ENCODE assay signal across 22 cellular contexts in genomic region chr16:68296693-68297092, GRCh38. TPM values are rescaled to one million over a fixed set of nuclear protein-coding genes. Genes with fewer than 3 reads are reported as not detected.
DNase-seq lines count a peak whose midpoint lies in the region; ATAC-seq and TF ChIP-seq lines count a peak whose summit lies in the region.
"Had no signal": no experiment of that assay in that cellular context is flagged by ENCODE, and none has a peak within 500 bp of the region (broad histone marks: within the 10 kb centered on the region; RNA-seq: fewer than 3 reads in every experiment).

No MANE protein-coding gene starts in this region.

- H3K4me3 ChIP-seq in Karpas-422 (ENCODE audit: low read length) (no peak overlapping the region), adrenal gland (no peak overlapping the region), gastrocnemius medialis (no peak overlapping the region)
- H3K4me3 ChIP-seq: ascending aorta, esophagus squamous epithelium, mucosa of descending colon, thoracic aorta had no signal

- H3K4me1 Mint-ChIP-seq in activated CD4-positive, alpha-beta memory T cell treated with anti-CD3 and anti-CD28 coated beads for 36 hours (ENCODE audit: low read depth): peaks cover 28% of the 10 kb centered on the region
- peaks cover 21% of the 10 kb centered on the region for H3K4me1 Mint-ChIP-seq in activated CD4-positive, alpha-beta memory T cell treated with anti-CD3 and anti-CD28 coated beads, Interleukin-2, amount 10 ng/mL, durations not matched to agents 7 days and 5 days

- in situ Hi-C loops in gastrocnemius medialis (cut with MboI; ENCODE audit: low sequenced_read_pairs in 4 of 4): no loop called here

- H3K27me3 ChIP-seq in Karpas-422 (ENCODE audit: low read length): no peaks in the 10 kb centered on the region
- H3K27me3 ChIP-seq in adrenal gland: no peaks in the 10 kb centered on the region
- H3K27me3 ChIP-seq in gastrocnemius medialis: no peaks in the 10 kb centered on the region
- H3K27me3 ChIP-seq: ascending aorta, esophagus squamous epithelium had no signal

- no peak overlapping the region for H3K9ac ChIP-seq in Karpas-422 (ENCODE audit: low read length)
- H3K9ac ChIP-seq: parathyroid adenoma, SK-N-SH had no signal

- no peaks in the 10 kb centered on the region for H3K9me2 ChIP-seq in Karpas-422 (replicated peaks; ENCODE audit: insufficient read depth, low read length)
- H3K9me2 ChIP-seq: SK-N-SH had no signal

- no peaks in the 10 kb centered on the region for H3K9me3 Mint-ChIP-seq in activated CD4-positive, alpha-beta memory T cell treated with anti-CD3 and anti-CD28 coated beads for 36 hours
- no peaks in the 10 kb centered on the region for H3K9me3 Mint-ChIP-seq in activated CD4-positive, alpha-beta memory T cell treated with anti-CD3 and anti-CD28 coated beads, Interleukin-2, amount 10 ng/mL, durations not matched to agents 7 days and 5 days

- H3K27me3 Mint-ChIP-seq in activated CD4-positive, alpha-beta memory T cell treated with anti-CD3 and anti-CD28 coated beads for 36 hours: no peaks in the 10 kb centered on the region
- no peaks in the 10 kb centered on the region for H3K27me3 Mint-ChIP-seq in activated CD4-positive, alpha-beta memory T cell treated with anti-CD3 and anti-CD28 coated beads, Interleukin-2, amount 10 ng/mL, durations not matched to agents 7 days and 5 days

- no peak overlapping the region for H2AFZ ChIP-seq in Karpas-422 (ENCODE audit: low read length)
- H2AFZ ChIP-seq: parathyroid adenoma had no signal

- H3K36me3 Mint-ChIP-seq in activated CD4-positive, alpha-beta memory T cell treated with anti-CD3 and anti-CD28 coated beads for 36 hours: peaks cover 56% of the 10 kb centered on the region
- peaks cover 78% of the 10 kb centered on the region for H3K36me3 Mint-ChIP-seq in activated CD4-positive, alpha-beta memory T cell treated with anti-CD3 and anti-CD28 coated beads, Interleukin-2, amount 10 ng/mL, durations not matched to agents 7 days and 5 days (ENCODE audit: low read depth)

- H4K20me1 ChIP-seq in Karpas-422 (ENCODE audit: insufficient read depth, low read depth, low read length): 0 out of 2 replicates have a peak, but pooled peaks cover 5% of the 10 kb centered on the region

- DNase-seq in activated CD4-positive, alpha-beta memory T cell treated with anti-CD3 and anti-CD28 coated beads for 36 hours: peak; percentile 0
- DNase-seq in activated CD4-positive, alpha-beta memory T cell treated with anti-CD3 and anti-CD28 coated beads, Interleukin-2, amount 10 ng/mL, durations not matched to agents 7 days and 5 days: no peak
- no peak for DNase-seq in Karpas-422
- peak in 2 of 7 donors; percentile 24 to 31 for DNase-seq in adrenal gland
- DNase-seq in gastrocnemius medialis: peak in 1 of 2 donors; percentile 17
- no peak for DNase-seq in foreskin melanocyte
- DNase-seq in globus pallidus (ENCODE audit: low spot score): no peak
- DNase-seq in DMS 273 (lab: John Stamatoyannopoulos, UW; ENCODE audit: unreplicated experiment): no peak
- DNase-seq: ACHN; activated CD8-positive, alpha-beta memory T cell treated with anti-CD3 and anti-CD28 coated beads, Interleukin-2, amount 50 U/mL, for 48 hours; cortex of kidney; esophagus squamous epithelium; hippocampal formation; Kasumi-1; mucosa of descending colon; NCI-H1694 treated with DMSO at 0.1 percent for 48 hours; OCI-M1; SK-N-SH; WERI-Rb-1 had no signal

- WGBS in adrenal gland, 4 donors: 72 to 82% (median 78%) methylated on average over 6 of the region's 6 CpGs

- peak overlapping the region; percentile 3 for H3K27ac Mint-ChIP-seq in activated CD4-positive, alpha-beta memory T cell treated with anti-CD3 and anti-CD28 coated beads for 36 hours
- H3K27ac Mint-ChIP-seq in activated CD4-positive, alpha-beta memory T cell treated with anti-CD3 and anti-CD28 coated beads, Interleukin-2, amount 10 ng/mL, durations not matched to agents 7 days and 5 days: no peak overlapping the region

- H3K4me1 ChIP-seq in Karpas-422 (ENCODE audit: low read length): peaks cover 14% of the 10 kb centered on the region
- H3K4me1 ChIP-seq in adrenal gland (replicated peaks in 1 of 2): peaks cover 26 to 39% of the 10 kb centered on the region in 2 donors
- H3K4me1 ChIP-seq in gastrocnemius medialis: peaks cover 28 to 35% of the 10 kb centered on the region in 2 donors
- H3K4me1 ChIP-seq: ascending aorta had no signal

- TF ChIP-seq CTCF in adrenal gland (IDR thresholded peaks at IDR 0.05) (no peak), gastrocnemius medialis (IDR thresholded peaks at IDR 0.05 in 4 of 5, conservative IDR thresholded peaks at IDR 0.05 in 1 of 5) (no peak)

- CTCF ChIA-PET in activated CD4-positive, alpha-beta memory T cell treated with anti-CD3 and anti-CD28 coated beads for 36 hours (lab: Charles Lee): interaction anchor here (0.7 to 15.3 kb wide), 3 partner anchors 9 to 34 kb away, joined by 3 to 237 read pairs (median 3); partner anchors contain the start of gene SLC7A6
- CTCF ChIA-PET in activated CD4-positive, alpha-beta memory T cell treated with anti-CD3 and anti-CD28 coated beads, Interleukin-2, amount 10 ng/mL, durations not matched to agents 7 days and 5 days (lab: Charles Lee): interaction anchor here (1.0 to 15.3 kb wide), 2 partner anchors 32 to 35 kb away, joined by 4 to 243 read pairs; partner anchors contain the start of gene SLC7A6

- intact Hi-C loops in activated CD4-positive, alpha-beta memory T cell treated with anti-CD3 and anti-CD28 coated beads for 36 hours (cut with micrococcal nuclease): no loop called here
- intact Hi-C loops in adrenal gland (cut with DNase I): no loop called here
- intact Hi-C loops in gastrocnemius medialis (cut with DNase I; ENCODE audit: low total_unique reads): no loop called here

- H3K79me2 ChIP-seq in Karpas-422 (ENCODE audit: low read length): peaks cover 30% of the 10 kb centered on the region
- H3K79me2 ChIP-seq: parathyroid adenoma had no signal

- ATAC-seq in gastrocnemius medialis: no peak
- ATAC-seq: mucosa of descending colon had no signal

- no peak overlapping the region for H3K4me3 Mint-ChIP-seq in activated CD4-positive, alpha-beta memory T cell treated with anti-CD3 and anti-CD28 coated beads for 36 hours
- H3K4me3 Mint-ChIP-seq in activated CD4-positive, alpha-beta memory T cell treated with anti-CD3 and anti-CD28 coated beads, Interleukin-2, amount 10 ng/mL, durations not matched to agents 7 days and 5 days: no peak overlapping the region

- TF ChIP-seq POLR2A in adrenal gland (IDR thresholded peaks at IDR 0.05): no peak
- TF ChIP-seq POLR2A in gastrocnemius medialis (IDR thresholded peaks at IDR 0.05): no peak

- peaks cover 56% of the 10 kb centered on the region for H3K36me3 ChIP-seq in Karpas-422 (ENCODE audit: insufficient read depth, low read length)
- peaks cover 0 to 82% of the 10 kb centered on the region in 2 donors for H3K36me3 ChIP-seq in adrenal gland (replicated peaks in 1 of 2)
- peaks cover 0 to 100% of the 10 kb centered on the region in 2 donors for H3K36me3 ChIP-seq in gastrocnemius medialis

- H3K9me3 ChIP-seq in Karpas-422 (ENCODE audit: low read length) (no peaks in the 10 kb centered on the region), adrenal gland (replicated peaks in 1 of 3) (no peaks in the 10 kb centered on the region), gastrocnemius medialis (no peaks in the 10 kb centered on the region)
- H3K9me3 ChIP-seq: ascending aorta, esophagus squamous epithelium, mucosa of descending colon, SK-N-SH, thoracic aorta had no signal

- POLR2A ChIA-PET in activated CD4-positive, alpha-beta memory T cell treated with anti-CD3 and anti-CD28 coated beads for 36 hours (lab: Charles Lee): interaction anchor here (1.4 kb wide), 1 partner anchor 13 kb away, joined by 4 read pairs; no protein-coding TSS in a partner anchor
- POLR2A ChIA-PET in activated CD4-positive, alpha-beta memory T cell treated with anti-CD3 and anti-CD28 coated beads, Interleukin-2, amount 10 ng/mL, durations not matched to agents 7 days and 5 days (lab: Charles Lee): interaction anchor here (1.3 to 9.4 kb wide), 4 partner anchors 9 to 59 kb away, joined by 3 to 85 read pairs (median 24); partner anchors contain the start of genes PRMT7 and SLC7A6OS

- H3K27ac ChIP-seq in Karpas-422 (ENCODE audit: low read length): peak overlapping the region; percentile 14; the same call in 1 of the 2 replicates
- peak overlapping the region in 3 of 5 donors; percentile 21 to 85 (median 77) for H3K27ac ChIP-seq in adrenal gland
- peak overlapping the region; percentile 74 to 95 (median 82) for H3K27ac ChIP-seq in gastrocnemius medialis
- H3K27ac ChIP-seq: ascending aorta, esophagus squamous epithelium, parathyroid adenoma, thoracic aorta, WERI-Rb-1 had no signal

- H3K4me2 ChIP-seq in Karpas-422 (ENCODE audit: low read depth, low read length, poor library complexity, severe bottlenecking): no peak overlapping the region
- H3K4me2 ChIP-seq: SK-N-SH had no signal

RNA-seq across cellular contexts. Expression of gene SLC7A6OS, which starts 14.1 kb away (rescaled TPM):
- total RNA-seq in activated CD4-positive, alpha-beta memory T cell treated with anti-CD3 and anti-CD28 coated beads for 36 hours: 10 to 100 TPM; 20.6 to 22.2 TPM
- total RNA-seq in activated CD4-positive, alpha-beta memory T cell treated with anti-CD3 and anti-CD28 coated beads, Interleukin-2, amount 10 ng/mL, durations not matched to agents 7 days and 5 days: 10 to 100 TPM; 30.4 to 31.2 TPM
- total RNA-seq in Karpas-422 (2014; rRNA removed; shearing (Covaris generic); ENCODE audit: low replicate concordance): 13.3 and 28.0 TPM in 2 replicates
- 10 to 100 TPM in 7 of 8 donors, 1 to 10 TPM in 1; 9.4 to 17.8 (median 13.8) TPM for total RNA-seq in adrenal gland
- 10 to 100 TPM in 1 of 3 donors, 1 to 10 TPM in 2; 5.7 to 14.6 (median 8.4) TPM for polyA plus RNA-seq in adrenal gland
- total RNA-seq in gastrocnemius medialis: 1 to 10 TPM; 5.0 to 8.8 (median 7.3) TPM

RNA-seq across cellular contexts. Expression of gene PRMT7, which starts 14.1 kb away (rescaled TPM):
- 10 to 100 TPM; 60.4 to 62.8 TPM for total RNA-seq in activated CD4-positive, alpha-beta memory T cell treated with anti-CD3 and anti-CD28 coated beads for 36 hours
- total RNA-seq in activated CD4-positive, alpha-beta memory T cell treated with anti-CD3 and anti-CD28 coated beads, Interleukin-2, amount 10 ng/mL, durations not matched to agents 7 days and 5 days: 10 to 100 TPM; 50.4 to 52.2 TPM
- total RNA-seq in Karpas-422 (2014; rRNA removed; shearing (Covaris generic); ENCODE audit: low replicate concordance): 43.9 and 44.6 TPM in 2 replicates
- total RNA-seq in adrenal gland: 10 to 100 TPM; 30.0 to 52.1 (median 39.9) TPM
- polyA plus RNA-seq in adrenal gland: 100 to 1,000 TPM in 2 of 3 donors, 10 to 100 TPM in 1; 45.3 to 141 (median 111) TPM
- 10 to 100 TPM; 22.2 to 41.0 (median 32.8) TPM for total RNA-seq in gastrocnemius medialis

RNA-seq across cellular contexts. Expression of gene SLC7A6, which starts 32.4 kb away (rescaled TPM):
- total RNA-seq in activated CD4-positive, alpha-beta memory T cell treated with anti-CD3 and anti-CD28 coated beads for 36 hours: 10 to 100 TPM; 62.8 to 63.8 TPM
- 10 to 100 TPM; 66.7 to 68.9 TPM for total RNA-seq in activated CD4-positive, alpha-beta memory T cell treated with anti-CD3 and anti-CD28 coated beads, Interleukin-2, amount 10 ng/mL, durations not matched to agents 7 days and 5 days
- 44.2 and 83.2 TPM in 2 replicates for total RNA-seq in Karpas-422 (2014; rRNA removed; shearing (Covaris generic); ENCODE audit: low replicate concordance)
- 10 to 100 TPM; 17.0 to 54.7 (median 25.0) TPM for total RNA-seq in adrenal gland
- 10 to 100 TPM; 14.8 to 22.2 (median 19.6) TPM for polyA plus RNA-seq in adrenal gland
- total RNA-seq in gastrocnemius medialis: 100 to 1,000 TPM in 3 of 4 donors, 10 to 100 TPM in 1; 97.3 to 205 (median 117) TPM

RNA-seq across cellular contexts. Expression of gene PLA2G15, which starts 51.5 kb away (rescaled TPM):
- total RNA-seq in activated CD4-positive, alpha-beta memory T cell treated with anti-CD3 and anti-CD28 coated beads for 36 hours: 1 to 10 TPM; 8.0 to 8.7 TPM
- 1 to 10 TPM; 7.4 to 7.5 TPM for total RNA-seq in activated CD4-positive, alpha-beta memory T cell treated with anti-CD3 and anti-CD28 coated beads, Interleukin-2, amount 10 ng/mL, durations not matched to agents 7 days and 5 days
- 8.7 and 14.3 TPM in 2 replicates for total RNA-seq in Karpas-422 (2014; rRNA removed; shearing (Covaris generic); ENCODE audit: low replicate concordance)
- total RNA-seq in adrenal gland (10 to 100 TPM; 13.4 to 37.1 (median 28.8) TPM), gastrocnemius medialis (10 to 100 TPM; 67.8 to 91.3 (median 84.8) TPM)
- 10 to 100 TPM in 2 of 3 donors, 1 to 10 TPM in 1; 6.0 to 18.2 (median 13.6) TPM for polyA plus RNA-seq in adrenal gland

Comparison
In these comparisons a context has a peak if more than half of its experiments do, and no peak if none do; other contexts are left out.
1. H3K27ac ChIP-seq: peak in every context shown above with its lines; median percentile 82 in gastrocnemius medialis; 77 in adrenal gland; 14 in Karpas-422.